Comparison of ENCODE assay signal across 1 cellular context in the genomic region with DNA sequence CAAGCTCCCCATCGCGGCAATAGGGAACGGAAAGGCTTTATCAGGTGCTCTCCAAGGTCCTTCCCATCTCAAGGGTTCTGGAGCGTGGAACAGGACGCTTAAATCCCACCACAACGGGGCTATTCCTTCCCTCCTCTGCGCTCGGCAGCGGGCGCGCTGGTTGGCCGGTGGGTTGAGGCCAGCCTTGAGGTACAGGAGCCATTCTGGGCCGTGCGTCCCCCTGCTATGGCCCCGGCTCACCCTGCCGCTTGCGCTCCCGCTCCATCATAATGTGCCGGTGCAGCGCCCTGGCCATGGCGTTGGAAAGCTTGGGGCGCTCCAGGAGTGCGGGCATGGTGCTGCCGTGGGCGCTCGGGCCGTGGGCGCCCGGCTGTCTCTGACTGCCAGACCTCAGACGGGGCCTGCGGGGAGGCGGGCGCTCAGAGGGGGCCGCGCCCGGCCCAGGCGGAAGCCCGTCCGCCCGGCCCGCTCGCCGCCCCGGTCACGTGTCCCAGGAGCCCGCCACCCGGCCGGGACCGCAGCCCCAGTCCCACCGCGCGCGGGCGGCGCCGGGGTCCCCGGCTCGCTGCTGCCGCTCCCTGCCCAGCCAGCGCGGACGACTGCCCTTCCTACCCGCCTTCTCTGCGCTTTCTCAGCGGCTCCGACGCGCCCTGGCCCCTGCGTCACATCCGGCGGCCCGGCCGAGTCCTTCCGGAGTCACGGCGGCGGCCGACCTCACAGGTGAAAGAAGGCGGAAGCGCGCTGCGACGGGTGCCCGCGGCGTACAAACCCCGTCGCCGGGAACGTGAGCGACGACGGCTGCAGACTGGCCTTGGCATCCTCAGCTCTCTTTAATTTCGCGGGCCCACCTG.
TF ChIP-seq lines count a peak whose summit lies in the region.

A gene with protein sequence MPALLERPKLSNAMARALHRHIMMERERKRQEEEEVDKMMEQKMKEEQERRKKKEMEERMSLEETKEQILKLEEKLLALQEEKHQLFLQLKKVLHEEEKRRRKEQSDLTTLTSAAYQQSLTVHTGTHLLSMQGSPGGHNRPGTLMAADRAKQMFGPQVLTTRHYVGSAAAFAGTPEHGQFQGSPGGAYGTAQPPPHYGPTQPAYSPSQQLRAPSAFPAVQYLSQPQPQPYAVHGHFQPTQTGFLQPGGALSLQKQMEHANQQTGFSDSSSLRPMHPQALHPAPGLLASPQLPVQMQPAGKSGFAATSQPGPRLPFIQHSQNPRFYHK (minus strand): TSS at position 642 of the 851 bp plus-strand sequence. CDS start 308 bp downstream, at position 334.

TF ChIP-seq in HepG2, 621 proteins besides CTCF, POLR2A, EP300 and RAD21 (continued from another document and continues in another):
- TF ChIP-seq, protein P1, sequence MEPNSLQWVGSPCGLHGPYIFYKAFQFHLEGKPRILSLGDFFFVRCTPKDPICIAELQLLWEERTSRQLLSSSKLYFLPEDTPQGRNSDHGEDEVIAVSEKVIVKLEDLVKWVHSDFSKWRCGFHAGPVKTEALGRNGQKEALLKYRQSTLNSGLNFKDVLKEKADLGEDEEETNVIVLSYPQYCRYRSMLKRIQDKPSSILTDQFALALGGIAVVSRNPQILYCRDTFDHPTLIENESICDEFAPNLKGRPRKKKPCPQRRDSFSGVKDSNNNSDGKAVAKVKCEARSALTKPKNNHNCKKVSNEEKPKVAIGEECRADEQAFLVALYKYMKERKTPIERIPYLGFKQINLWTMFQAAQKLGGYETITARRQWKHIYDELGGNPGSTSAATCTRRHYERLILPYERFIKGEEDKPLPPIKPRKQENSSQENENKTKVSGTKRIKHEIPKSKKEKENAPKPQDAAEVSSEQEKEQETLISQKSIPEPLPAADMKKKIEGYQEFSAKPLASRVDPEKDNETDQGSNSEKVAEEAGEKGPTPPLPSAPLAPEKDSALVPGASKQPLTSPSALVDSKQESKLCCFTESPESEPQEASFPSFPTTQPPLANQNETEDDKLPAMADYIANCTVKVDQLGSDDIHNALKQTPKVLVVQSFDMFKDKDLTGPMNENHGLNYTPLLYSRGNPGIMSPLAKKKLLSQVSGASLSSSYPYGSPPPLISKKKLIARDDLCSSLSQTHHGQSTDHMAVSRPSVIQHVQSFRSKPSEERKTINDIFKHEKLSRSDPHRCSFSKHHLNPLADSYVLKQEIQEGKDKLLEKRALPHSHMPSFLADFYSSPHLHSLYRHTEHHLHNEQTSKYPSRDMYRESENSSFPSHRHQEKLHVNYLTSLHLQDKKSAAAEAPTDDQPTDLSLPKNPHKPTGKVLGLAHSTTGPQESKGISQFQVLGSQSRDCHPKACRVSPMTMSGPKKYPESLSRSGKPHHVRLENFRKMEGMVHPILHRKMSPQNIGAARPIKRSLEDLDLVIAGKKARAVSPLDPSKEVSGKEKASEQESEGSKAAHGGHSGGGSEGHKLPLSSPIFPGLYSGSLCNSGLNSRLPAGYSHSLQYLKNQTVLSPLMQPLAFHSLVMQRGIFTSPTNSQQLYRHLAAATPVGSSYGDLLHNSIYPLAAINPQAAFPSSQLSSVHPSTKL (CRISPR knock-in tag; IDR thresholded peaks at IDR 0.05) = peak; percentile 47
- TF ChIP-seq ZNF761 (CRISPR knock-in tag; conservative IDR thresholded peaks at IDR 0.05) (0 out of 2 replicates have a peak, but pooled peaks have one; percentile 31), ZNF282 (IDR thresholded peaks at IDR 0.05; ENCODE audit: partially characterized antibody) (no peak), NFYC (CRISPR knock-in tag; IDR thresholded peaks at IDR 0.05) (peak; percentile 57; the same call in 1 of the 2 replicates), ZNF441 (CRISPR knock-in tag; IDR thresholded peaks at IDR 0.05; ENCODE audit: borderline replicate concordance) (no peak), ZNF7 (CRISPR knock-in tag; IDR thresholded peaks at IDR 0.05) (no peak), ZNF564 (CRISPR knock-in tag; IDR thresholded peaks at IDR 0.05) (peak; percentile 55; the same call in 1 of the 2 replicates), THYN1 (CRISPR knock-in tag; IDR thresholded peaks at IDR 0.05; ENCODE audit: borderline replicate concordance, low read depth) (peak; percentile 37; the same call in 1 of the 2 replicates), KDM6A (CRISPR knock-in tag; IDR thresholded peaks at IDR 0.05; ENCODE audit: low read depth) (no peak), ARID2 (CRISPR knock-in tag; IDR thresholded peaks at IDR 0.05; ENCODE audit: borderline replicate concordance) (no peak), NONO (IDR thresholded peaks at IDR 0.05) (no peak), NONO (CRISPR knock-in tag; conservative IDR thresholded peaks at IDR 0.05) (peak; percentile 98), ZNF672 (CRISPR knock-in tag; IDR thresholded peaks at IDR 0.05) (no peak), ZNF230 (CRISPR knock-in tag; IDR thresholded peaks at IDR 0.05) (no peak), PRMT3 (CRISPR knock-in tag; IDR thresholded peaks at IDR 0.05; ENCODE audit: borderline replicate concordance, low read depth) (no peak), MTF2 (CRISPR knock-in tag; IDR thresholded peaks at IDR 0.05; ENCODE audit: borderline replicate concordance) (no peak), ZNF562 (CRISPR knock-in tag; IDR thresholded peaks at IDR 0.05; ENCODE audit: borderline replicate concordance) (no peak), HOXD1 (CRISPR knock-in tag; IDR thresholded peaks at IDR 0.05) (peak; percentile 89), HMG20A (CRISPR knock-in tag; IDR thresholded peaks at IDR 0.05; ENCODE audit: borderline replicate concordance) (no peak), ZNF253 (CRISPR knock-in tag; IDR thresholded peaks at IDR 0.05; ENCODE audit: borderline replicate concordance) (no peak), ZNF264 (CRISPR knock-in tag; IDR thresholded peaks at IDR 0.05) (0 out of 2 replicates have a peak, but pooled peaks have one; percentile 58), SYNCRIP (IDR thresholded peaks at IDR 0.05; ENCODE audit: insufficient read depth, low read depth, low read length) (no peak), PPARG (CRISPR knock-in tag; conservative IDR thresholded peaks at IDR 0.05) (peak; percentile 35; the same call in 1 of the 2 replicates), SP4 (CRISPR knock-in tag; IDR thresholded peaks at IDR 0.05) (no peak), SALL1 (CRISPR knock-in tag; IDR thresholded peaks at IDR 0.05) (peak; percentile 81)
- TF ChIP-seq, protein P2, sequence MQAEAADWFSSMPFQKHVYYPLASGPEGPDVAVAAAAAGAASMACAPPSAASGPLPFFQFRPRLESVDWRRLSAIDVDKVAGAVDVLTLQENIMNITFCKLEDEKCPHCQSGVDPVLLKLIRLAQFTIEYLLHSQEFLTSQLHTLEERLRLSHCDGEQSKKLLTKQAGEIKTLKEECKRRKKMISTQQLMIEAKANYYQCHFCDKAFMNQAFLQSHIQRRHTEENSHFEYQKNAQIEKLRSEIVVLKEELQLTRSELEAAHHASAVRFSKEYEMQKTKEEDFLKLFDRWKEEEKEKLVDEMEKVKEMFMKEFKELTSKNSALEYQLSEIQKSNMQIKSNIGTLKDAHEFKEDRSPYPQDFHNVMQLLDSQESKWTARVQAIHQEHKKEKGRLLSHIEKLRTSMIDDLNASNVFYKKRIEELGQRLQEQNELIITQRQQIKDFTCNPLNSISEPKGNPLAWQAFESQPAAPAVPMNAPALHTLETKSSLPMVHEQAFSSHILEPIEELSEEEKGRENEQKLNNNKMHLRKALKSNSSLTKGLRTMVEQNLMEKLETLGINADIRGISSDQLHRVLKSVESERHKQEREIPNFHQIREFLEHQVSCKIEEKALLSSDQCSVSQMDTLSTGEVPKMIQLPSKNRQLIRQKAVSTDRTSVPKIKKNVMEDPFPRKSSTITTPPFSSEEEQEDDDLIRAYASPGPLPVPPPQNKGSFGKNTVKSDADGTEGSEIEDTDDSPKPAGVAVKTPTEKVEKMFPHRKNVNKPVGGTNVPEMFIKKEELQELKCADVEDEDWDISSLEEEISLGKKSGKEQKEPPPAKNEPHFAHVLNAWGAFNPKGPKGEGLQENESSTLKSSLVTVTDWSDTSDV (CRISPR knock-in tag; IDR thresholded peaks at IDR 0.05) = no peak
- TF ChIP-seq, protein P3, sequence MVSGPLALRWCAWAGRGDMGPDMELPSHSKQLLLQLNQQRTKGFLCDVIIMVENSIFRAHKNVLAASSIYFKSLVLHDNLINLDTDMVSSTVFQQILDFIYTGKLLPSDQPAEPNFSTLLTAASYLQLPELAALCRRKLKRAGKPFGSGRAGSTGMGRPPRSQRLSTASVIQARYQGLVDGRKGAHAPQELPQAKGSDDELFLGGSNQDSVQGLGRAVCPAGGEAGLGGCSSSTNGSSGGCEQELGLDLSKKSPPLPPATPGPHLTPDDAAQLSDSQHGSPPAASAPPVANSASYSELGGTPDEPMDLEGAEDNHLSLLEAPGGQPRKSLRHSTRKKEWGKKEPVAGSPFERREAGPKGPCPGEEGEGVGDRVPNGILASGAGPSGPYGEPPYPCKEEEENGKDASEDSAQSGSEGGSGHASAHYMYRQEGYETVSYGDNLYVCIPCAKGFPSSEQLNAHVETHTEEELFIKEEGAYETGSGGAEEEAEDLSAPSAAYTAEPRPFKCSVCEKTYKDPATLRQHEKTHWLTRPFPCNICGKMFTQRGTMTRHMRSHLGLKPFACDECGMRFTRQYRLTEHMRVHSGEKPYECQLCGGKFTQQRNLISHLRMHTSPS (CRISPR knock-in tag; IDR thresholded peaks at IDR 0.05; ENCODE audit: low read depth) = 0 out of 2 replicates have a peak, but pooled peaks have one; percentile 29
- TF ChIP-seq, protein P4, sequence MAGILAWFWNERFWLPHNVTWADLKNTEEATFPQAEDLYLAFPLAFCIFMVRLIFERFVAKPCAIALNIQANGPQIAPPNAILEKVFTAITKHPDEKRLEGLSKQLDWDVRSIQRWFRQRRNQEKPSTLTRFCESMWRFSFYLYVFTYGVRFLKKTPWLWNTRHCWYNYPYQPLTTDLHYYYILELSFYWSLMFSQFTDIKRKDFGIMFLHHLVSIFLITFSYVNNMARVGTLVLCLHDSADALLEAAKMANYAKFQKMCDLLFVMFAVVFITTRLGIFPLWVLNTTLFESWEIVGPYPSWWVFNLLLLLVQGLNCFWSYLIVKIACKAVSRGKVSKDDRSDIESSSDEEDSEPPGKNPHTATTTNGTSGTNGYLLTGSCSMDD (CRISPR knock-in tag; IDR thresholded peaks at IDR 0.05) = peak; percentile 82; the same call in 1 of the 2 replicates
- TF ChIP-seq, protein P5, sequence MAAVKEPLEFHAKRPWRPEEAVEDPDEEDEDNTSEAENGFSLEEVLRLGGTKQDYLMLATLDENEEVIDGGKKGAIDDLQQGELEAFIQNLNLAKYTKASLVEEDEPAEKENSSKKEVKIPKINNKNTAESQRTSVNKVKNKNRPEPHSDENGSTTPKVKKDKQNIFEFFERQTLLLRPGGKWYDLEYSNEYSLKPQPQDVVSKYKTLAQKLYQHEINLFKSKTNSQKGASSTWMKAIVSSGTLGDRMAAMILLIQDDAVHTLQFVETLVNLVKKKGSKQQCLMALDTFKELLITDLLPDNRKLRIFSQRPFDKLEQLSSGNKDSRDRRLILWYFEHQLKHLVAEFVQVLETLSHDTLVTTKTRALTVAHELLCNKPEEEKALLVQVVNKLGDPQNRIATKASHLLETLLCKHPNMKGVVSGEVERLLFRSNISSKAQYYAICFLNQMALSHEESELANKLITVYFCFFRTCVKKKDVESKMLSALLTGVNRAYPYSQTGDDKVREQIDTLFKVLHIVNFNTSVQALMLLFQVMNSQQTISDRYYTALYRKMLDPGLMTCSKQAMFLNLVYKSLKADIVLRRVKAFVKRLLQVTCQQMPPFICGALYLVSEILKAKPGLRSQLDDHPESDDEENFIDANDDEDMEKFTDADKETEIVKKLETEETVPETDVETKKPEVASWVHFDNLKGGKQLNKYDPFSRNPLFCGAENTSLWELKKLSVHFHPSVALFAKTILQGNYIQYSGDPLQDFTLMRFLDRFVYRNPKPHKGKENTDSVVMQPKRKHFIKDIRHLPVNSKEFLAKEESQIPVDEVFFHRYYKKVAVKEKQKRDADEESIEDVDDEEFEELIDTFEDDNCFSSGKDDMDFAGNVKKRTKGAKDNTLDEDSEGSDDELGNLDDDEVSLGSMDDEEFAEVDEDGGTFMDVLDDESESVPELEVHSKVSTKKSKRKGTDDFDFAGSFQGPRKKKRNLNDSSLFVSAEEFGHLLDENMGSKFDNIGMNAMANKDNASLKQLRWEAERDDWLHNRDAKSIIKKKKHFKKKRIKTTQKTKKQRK (IDR thresholded peaks at IDR 0.05; ENCODE audit: low read length) = no peak
- TF ChIP-seq, protein P6, sequence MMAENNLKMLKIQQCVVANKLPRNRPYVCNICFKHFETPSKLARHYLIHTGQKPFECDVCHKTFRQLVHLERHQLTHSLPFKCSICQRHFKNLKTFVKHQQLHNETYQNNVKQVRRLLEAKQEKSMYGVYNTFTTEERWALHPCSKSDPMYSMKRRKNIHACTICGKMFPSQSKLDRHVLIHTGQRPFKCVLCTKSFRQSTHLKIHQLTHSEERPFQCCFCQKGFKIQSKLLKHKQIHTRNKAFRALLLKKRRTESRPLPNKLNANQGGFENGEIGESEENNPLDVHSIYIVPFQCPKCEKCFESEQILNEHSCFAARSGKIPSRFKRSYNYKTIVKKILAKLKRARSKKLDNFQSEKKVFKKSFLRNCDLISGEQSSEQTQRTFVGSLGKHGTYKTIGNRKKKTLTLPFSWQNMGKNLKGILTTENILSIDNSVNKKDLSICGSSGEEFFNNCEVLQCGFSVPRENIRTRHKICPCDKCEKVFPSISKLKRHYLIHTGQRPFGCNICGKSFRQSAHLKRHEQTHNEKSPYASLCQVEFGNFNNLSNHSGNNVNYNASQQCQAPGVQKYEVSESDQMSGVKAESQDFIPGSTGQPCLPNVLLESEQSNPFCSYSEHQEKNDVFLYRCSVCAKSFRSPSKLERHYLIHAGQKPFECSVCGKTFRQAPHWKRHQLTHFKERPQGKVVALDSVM (CRISPR knock-in tag; IDR thresholded peaks at IDR 0.05) = no peak
- TF ChIP-seq, protein P7, sequence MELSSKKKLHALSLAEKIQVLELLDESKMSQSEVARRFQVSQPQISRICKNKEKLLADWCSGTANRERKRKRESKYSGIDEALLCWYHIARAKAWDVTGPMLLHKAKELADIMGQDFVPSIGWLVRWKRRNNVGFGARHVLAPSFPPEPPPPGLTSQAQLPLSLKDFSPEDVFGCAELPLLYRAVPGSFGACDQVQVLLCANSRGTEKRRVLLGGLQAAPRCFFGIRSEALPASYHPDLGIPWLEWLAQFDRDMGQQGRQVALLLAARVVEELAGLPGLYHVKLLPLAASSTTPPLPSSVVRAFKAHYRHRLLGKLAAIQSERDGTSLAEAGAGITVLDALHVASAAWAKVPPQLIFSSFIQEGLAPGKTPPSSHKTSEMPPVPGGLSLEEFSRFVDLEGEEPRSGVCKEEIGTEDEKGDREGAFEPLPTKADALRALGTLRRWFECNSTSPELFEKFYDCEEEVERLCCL (CRISPR knock-in tag; IDR thresholded peaks at IDR 0.05; ENCODE audit: borderline replicate concordance) = no peak
